26 cellular contexts compared by ENCODE assay signal in the genomic region with DNA sequence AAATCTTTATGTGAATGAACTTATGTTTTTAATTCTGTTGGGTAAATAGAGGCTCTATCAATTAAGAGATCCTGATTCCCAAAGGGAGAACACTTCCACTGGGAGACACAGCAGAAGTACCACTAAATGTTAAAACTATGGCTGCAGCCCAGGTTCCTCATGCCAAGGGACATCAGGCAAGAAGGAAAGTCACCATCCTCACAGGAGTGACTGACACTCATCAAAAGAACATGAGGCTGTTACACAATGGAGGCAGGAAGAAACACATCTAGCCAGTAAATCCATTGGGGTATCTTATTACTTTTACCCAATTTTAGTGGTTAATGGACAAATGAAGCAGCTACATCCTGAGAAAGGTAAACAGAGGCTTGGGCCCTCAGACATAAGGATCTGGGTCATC.
"Had no signal": no experiment of that assay in that cellular context is flagged by ENCODE, and none has a peak within 500 bp of the region (broad histone marks: within the 10 kb centered on the region; RNA-seq: fewer than 3 reads in every experiment).

No MANE protein-coding gene starts in this region.

- H3K9me3 ChIP-seq: ovary, psoas muscle, right lobe of liver, sigmoid colon, stomach, thoracic aorta, thyroid gland, tibial nerve, upper lobe of left lung, vagina had no signal

- H3K9me3 Mint-ChIP-seq: stimulated activated effector memory CD8-positive, alpha-beta T cell treated with anti-CD3 and anti-CD28 coated beads, Interleukin-12 subunit alpha, Interleukin-12 subunit beta, amount 100 ng/mL, for 72 hours; stimulated activated naive B cell treated with anti-CD40 and anti-IgM and Interleukin-4, amounts not matched to agents 10 μg/mL and 1 μg/mL and 100 μg/mL, for 72 hours; stimulated activated naive CD8-positive, alpha-beta T cell treated with anti-CD3 and anti-CD28 coated beads, Interleukin-15, Interleukin-2, amounts not matched to agents 100 ng/mL and 50 ng/mL, for 24 hours had no signal

- DNase-seq: occipital lobe; ovary; posterior cingulate gyrus; psoas muscle; right cardiac atrium; right lobe of liver; sigmoid colon; small intestine; stimulated activated CD4-positive, alpha-beta T cell treated with anti-CD3 and anti-CD28 coated beads, Interleukin-15, amount 100 ng/mL, for 24 hours; stimulated activated CD4-positive, alpha-beta T cell treated with anti-CD3 and anti-CD28 coated beads, Interleukin-2, amount 100 ng/mL, for 24 hours; stimulated activated CD4-positive, alpha-beta T cell treated with anti-CD3 and anti-CD28 coated beads, Interleukin-2, amount 100 ng/mL, for 48 hours; stimulated activated CD4-positive, alpha-beta T cell treated with anti-CD3 and anti-CD28 coated beads, Interleukin-4, amount 100 ng/mL, for 24 hours; stimulated activated naive B cell treated with anti-CD40 and anti-IgM and Interleukin-4, amounts not matched to agents 10 μg/mL and 1 μg/mL and 100 μg/mL, for 72 hours; stimulated activated naive CD4-positive, alpha-beta T cell treated with Interleukin-2 at 50 U/mL for 16 hours; stomach; thyroid gland; upper lobe of left lung had no signal

- H3K27ac Mint-ChIP-seq: nephron; neural progenitor cell; progenitor cell of endocrine pancreas; stimulated activated naive B cell treated with anti-CD40 and anti-IgM and Interleukin-4, amounts not matched to agents 10 μg/mL and 1 μg/mL and 100 μg/mL, for 72 hours; stimulated activated naive CD8-positive, alpha-beta T cell treated with anti-CD3 and anti-CD28 coated beads, Interleukin-15, Interleukin-2, amounts not matched to agents 100 ng/mL and 50 ng/mL, for 24 hours had no signal

- H3K36me3 ChIP-seq: neural progenitor cell, ovary, right lobe of liver, sigmoid colon, stomach, thoracic aorta, thyroid gland, tibial nerve, upper lobe of left lung, vagina had no signal

- H2AFZ ChIP-seq: neural progenitor cell, parathyroid adenoma had no signal

- H3K9ac ChIP-seq: neural progenitor cell, parathyroid adenoma had no signal

- H3K27me3 Mint-ChIP-seq: progenitor cell of endocrine pancreas; stimulated activated naive B cell treated with anti-CD40 and anti-IgM and Interleukin-4, amounts not matched to agents 10 μg/mL and 1 μg/mL and 100 μg/mL, for 72 hours; stimulated activated naive CD8-positive, alpha-beta T cell treated with anti-CD3 and anti-CD28 coated beads, Interleukin-15, Interleukin-2, amounts not matched to agents 100 ng/mL and 50 ng/mL, for 24 hours had no signal

- ATAC-seq: right lobe of liver; stimulated activated effector memory CD8-positive, alpha-beta T cell treated with anti-CD3 and anti-CD28 coated beads, Interleukin-12 subunit alpha, Interleukin-12 subunit beta, amount 100 ng/mL, for 72 hours; stimulated activated naive B cell treated with anti-CD40 and anti-IgM and Interleukin-4, amounts not matched to agents 10 μg/mL and 1 μg/mL and 100 μg/mL, for 72 hours had no signal

- H3K4me2 ChIP-seq: neural progenitor cell had no signal

- H3K79me2 ChIP-seq: parathyroid adenoma had no signal

- H3K4me3 Mint-ChIP-seq: nephron; neural progenitor cell; stimulated activated effector memory CD8-positive, alpha-beta T cell treated with anti-CD3 and anti-CD28 coated beads, Interleukin-12 subunit alpha, Interleukin-12 subunit beta, amount 100 ng/mL, for 72 hours; stimulated activated naive B cell treated with anti-CD40 and anti-IgM and Interleukin-4, amounts not matched to agents 10 μg/mL and 1 μg/mL and 100 μg/mL, for 72 hours; stimulated activated naive CD8-positive, alpha-beta T cell treated with anti-CD3 and anti-CD28 coated beads, Interleukin-15, Interleukin-2, amounts not matched to agents 100 ng/mL and 50 ng/mL, for 24 hours had no signal

- H3K4me1 ChIP-seq: parathyroid adenoma, right lobe of liver, sigmoid colon, thyroid gland, vagina had no signal

- H3K4me3 ChIP-seq: neural progenitor cell, ovary, psoas muscle, right lobe of liver, sigmoid colon, stomach, thoracic aorta, thyroid gland, tibial nerve, upper lobe of left lung, vagina had no signal

- H3K36me3 Mint-ChIP-seq: stimulated activated effector memory CD8-positive, alpha-beta T cell treated with anti-CD3 and anti-CD28 coated beads, Interleukin-12 subunit alpha, Interleukin-12 subunit beta, amount 100 ng/mL, for 72 hours had no signal

- H3K27me3 ChIP-seq: neural progenitor cell, ovary, right lobe of liver, sigmoid colon, stomach, thyroid gland, tibial nerve, upper lobe of left lung, vagina had no signal

- H3K27ac ChIP-seq: neural progenitor cell, ovary, parathyroid adenoma, psoas muscle, right lobe of liver, sigmoid colon, stomach, thoracic aorta, thyroid gland, tibial nerve, upper lobe of left lung, vagina had no signal
